ENCODE assay signal across 35 cellular contexts in the genomic region with DNA sequence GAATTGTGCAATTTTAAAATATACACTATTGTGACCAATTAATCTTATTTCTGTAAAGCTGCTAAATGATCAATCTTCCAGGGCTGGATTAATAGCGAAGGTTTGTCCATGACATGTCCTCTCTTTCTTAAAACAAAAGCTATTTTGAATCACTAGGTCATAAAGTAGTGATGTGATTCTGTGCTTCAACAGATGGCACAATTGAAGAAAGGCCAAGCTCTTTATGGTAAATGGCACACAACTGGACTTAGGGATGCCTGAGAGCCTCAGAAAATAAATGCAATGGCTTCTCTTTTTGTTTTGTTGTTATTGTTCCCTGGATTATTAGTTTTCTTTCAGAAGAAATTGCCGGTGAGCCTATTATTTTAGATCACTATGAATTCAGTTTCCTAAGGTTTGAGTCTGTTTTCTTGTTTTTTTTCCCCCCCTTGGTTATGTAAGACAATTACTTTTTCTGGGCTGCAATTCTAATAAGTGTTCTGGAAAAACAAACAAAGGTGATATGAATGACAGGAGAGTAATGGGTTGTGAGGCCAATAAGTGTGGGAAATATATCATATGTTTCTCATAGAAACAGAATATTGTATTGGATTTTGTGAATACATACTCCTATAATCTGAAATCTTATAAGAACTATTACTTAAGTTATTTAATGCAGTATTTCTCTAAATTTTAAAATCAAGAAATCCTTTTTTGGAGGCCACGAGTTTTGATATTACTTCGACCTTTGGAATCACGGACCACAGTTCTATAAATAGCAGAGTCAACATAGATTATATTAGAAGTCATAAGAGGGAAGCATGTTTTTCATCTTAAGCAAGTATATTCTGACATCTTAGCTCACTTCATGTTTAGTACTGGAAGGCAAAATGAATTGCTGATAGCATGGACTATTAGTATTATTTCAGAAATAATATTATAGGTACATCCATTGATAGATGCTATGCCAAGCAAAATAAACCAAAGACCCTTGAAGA. TPM values are rescaled to one million over a fixed set of nuclear protein-coding genes. Genes with fewer than 3 reads are reported as not detected.
"Had no signal": no experiment of that assay in that cellular context is flagged by ENCODE, and none has a peak within 500 bp of the region (broad histone marks: within the 10 kb centered on the region; RNA-seq: fewer than 3 reads in every experiment).

No MANE protein-coding gene starts in this region.

- FAIRE-seq: astrocyte, bronchial epithelial cell, TTC549 had no signal

- H3K4me1 ChIP-seq: adrenal gland had no signal

- H3K9me3 ChIP-seq: adrenal gland had no signal

- DNase-seq: activated B cell treated with CpG ODN at 0.5 μM for 24 hours; activated CD4-positive, alpha-beta memory T cell treated with anti-CD3 and anti-CD28 coated beads for 36 hours; activated CD4-positive, alpha-beta T cell treated with anti-CD3 and anti-CD28 coated beads for 4 hours; activated CD4-positive, alpha-beta T cell treated with anti-CD3 and anti-CD28 coated beads, Interleukin-2, amount 10 ng/mL, durations not matched to agents 24 days and 14 days; activated CD4-positive, alpha-beta T cell treated with anti-CD3 and anti-CD28 coated beads, Interleukin-2, amount 50 U/mL, for 1 hour; activated CD4-positive, alpha-beta T cell treated with anti-CD3 and anti-CD28 coated beads, Interleukin-2, amount 50 U/mL, for 4 hours; activated CD4-positive, CD25-positive, alpha-beta regulatory T cell treated with anti-CD3 and anti-CD28 coated beads, Interleukin-2, amount 50 U/mL, for 72 hours; activated CD8-positive, alpha-beta memory T cell treated with anti-CD3 and anti-CD28 coated beads, Interleukin-2, amount 50 U/mL, for 4 hours; activated CD8-positive, alpha-beta T cell treated with anti-CD3 and anti-CD28 coated beads for 36 hours; activated effector memory CD4-positive, alpha-beta T cell treated with anti-CD3 and anti-CD28 coated beads, Interleukin-2, amount 50 U/mL, for 16 hours; activated gamma-delta T cell treated with Interleukin-2 at 50 U/mL for 16 hours; activated naive CD4-positive, alpha-beta T cell; activated naive CD4-positive, alpha-beta T cell treated with anti-CD3 and anti-CD28 coated beads for 36 hours; activated naive CD4-positive, alpha-beta T cell treated with anti-CD3 and anti-CD28 coated beads, Interleukin-2, amount 50 U/mL, for 16 hours; activated naive CD8-positive, alpha-beta T cell treated with anti-CD3 and anti-CD28 coated beads for 36 hours; activated T-cell treated with anti-CD3 and anti-CD28 coated beads for 4 hours; activated T-cell treated with anti-CD3 and anti-CD28 coated beads, Interleukin-2, amount 50 U/mL, for 1 hour; activated T-cell treated with anti-CD3 and anti-CD28 coated beads, Interleukin-2, amount 50 U/mL, for 4 hours; activated T-cell treated with anti-CD3 and anti-CD28 coated beads, Interleukin-2, amount 50 U/mL, for 72 hours; adrenal gland; amniotic stem cell; aorta; caudate nucleus; T-helper 1 cell; T-helper 2 cell; T-helper 9 cell had no signal

- H3K4me3 ChIP-seq: adrenal gland, cardiac muscle cell had no signal

- ATAC-seq: activated CD8-positive, alpha-beta T cell treated with anti-CD3 and anti-CD28 coated beads for 36 hours; activated naive CD4-positive, alpha-beta T cell treated with anti-CD3 and anti-CD28 coated beads, Interleukin-2, amount 50 U/mL, for 72 hours; activated T-cell treated with anti-CD3 and anti-CD28 coated beads, Interleukin-2, amount 50 U/mL, for 4 hours; activated T-cell treated with anti-CD3 and anti-CD28 coated beads, Interleukin-2, amount 50 U/mL, for 72 hours; activated T-helper 17 cell treated with anti-CD3 and anti-CD28 coated beads, Interleukin-2, amount 50 U/mL, for 72 hours had no signal

- H3K36me3 ChIP-seq: adrenal gland, cardiac muscle cell had no signal

- H3K27ac ChIP-seq: adrenal gland, cardiac muscle cell, VCaP had no signal

- H3K27me3 ChIP-seq: adrenal gland, cardiac muscle cell had no signal

RNA-seq across cellular contexts. Expression of a gene that starts 16.8 kb away (rescaled TPM):
- total RNA-seq: activated B cell treated with CpG ODN at 0.5 μM for 24 hours; activated CD4-positive, alpha-beta memory T cell treated with anti-CD3 and anti-CD28 coated beads for 36 hours; activated CD4-positive, alpha-beta T cell treated with anti-CD3 and anti-CD28 coated beads, Interleukin-2, amount 10 ng/mL, durations not matched to agents 24 days and 14 days; activated CD8-positive, alpha-beta memory T cell treated with anti-CD3 and anti-CD28 coated beads for 36 hours; activated CD8-positive, alpha-beta T cell treated with anti-CD3 and anti-CD28 coated beads for 36 hours; activated naive CD4-positive, alpha-beta T cell treated with anti-CD3 and anti-CD28 coated beads for 36 hours; activated naive CD4-positive, alpha-beta T cell treated with anti-CD3 and anti-CD28 coated beads, Interleukin-2, amount 50 U/mL, for 72 hours; activated naive CD8-positive, alpha-beta T cell treated with anti-CD3 and anti-CD28 coated beads for 36 hours; activated T-cell treated with anti-CD3 and anti-CD28 coated beads, Interleukin-2, amount 50 U/mL, for 4 hours; activated T-cell treated with anti-CD3 and anti-CD28 coated beads, Interleukin-2, amount 50 U/mL, for 72 hours; activated T-helper 1 cell treated with anti-CD3 and anti-CD28 coated beads, Interleukin-12 subunit alpha, Interleukin-12 subunit beta, Interleukin-2, Interleukin-4 antibody, amounts not matched to agents 30 ng/mL and 10 ng/mL and 1 ng/mL, durations not matched to agents 14 hours and 24 hours and 36 hours; activated T-helper 17 cell treated with anti-CD3 and anti-CD28 coated beads, Interleukin-2, amount 50 U/mL, for 72 hours; bronchial epithelial cell; cardiac muscle cell had no signal
